ENCODE assay signal across 15 cellular contexts in the genomic region with DNA sequence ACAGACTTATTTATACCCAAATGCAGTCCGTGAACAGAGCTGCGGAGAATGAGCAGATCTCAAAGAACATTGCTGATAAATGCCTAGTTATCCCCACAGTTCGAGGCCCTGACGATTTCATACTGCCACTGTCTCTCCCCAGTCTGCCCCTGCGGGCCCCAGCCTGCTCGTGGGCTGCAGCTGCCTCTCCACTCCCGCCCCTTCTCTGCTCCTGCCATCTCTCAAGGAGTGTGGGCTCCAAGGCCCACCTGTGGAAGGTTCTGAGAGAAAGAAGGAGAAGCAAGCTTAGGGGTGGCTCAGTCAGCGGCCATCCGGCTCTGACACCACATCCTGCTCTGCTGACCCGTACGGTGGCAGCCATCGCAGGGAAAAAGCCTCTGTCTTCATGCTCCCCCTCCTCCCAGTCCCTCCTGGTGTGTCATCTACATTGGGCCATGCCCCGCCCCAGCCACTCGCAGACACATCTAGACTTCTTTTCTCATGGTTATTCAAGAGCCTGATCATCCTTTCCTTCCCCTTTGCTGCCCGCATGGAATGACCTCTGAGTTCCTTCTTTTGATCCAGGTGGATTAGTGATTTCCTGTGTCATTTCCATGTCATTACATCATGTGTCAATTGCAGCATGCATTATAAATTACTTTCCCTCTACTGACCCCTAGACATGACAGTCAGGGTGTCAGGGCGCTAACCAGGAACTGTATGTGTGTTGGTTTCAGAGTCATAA. TPM values are rescaled to one million over a fixed set of nuclear protein-coding genes. Genes with fewer than 3 reads are reported as not detected.
A peak's percentile ranks its signal among the peaks of the same experiment; 100 is the strongest.
DNase-seq lines count a peak whose midpoint lies in the region; ATAC-seq and TF ChIP-seq lines count a peak whose summit lies in the region.
"Had no signal": no experiment of that assay in that cellular context is flagged by ENCODE, and none has a peak within 500 bp of the region (broad histone marks: within the 10 kb centered on the region; RNA-seq: fewer than 3 reads in every experiment).

No MANE protein-coding gene starts in this region.

- H3K27ac ChIP-seq in mesodermal cell (ENCODE audit: low read depth, low read length, severe bottlenecking) (peak overlapping the region; percentile 89), spleen (peak overlapping the region in 2 of 8 donors; percentile 30 to 37), foreskin keratinocyte (no peak overlapping the region)
- H3K27ac ChIP-seq: colonic mucosa had no signal

- intact Hi-C loops in Caco-2 (cut with micrococcal nuclease; ENCODE audit: unreplicated experiment) (no loop called here), spleen (cut with DNase I; ENCODE audit: low total_unique reads) (no loop called here)

- no peaks in the 10 kb centered on the region for H3K9me3 Mint-ChIP-seq in Caco-2 (ENCODE audit: unreplicated experiment)
- H3K9me3 Mint-ChIP-seq in IgD-negative memory B cell: no peaks in the 10 kb centered on the region
- H3K9me3 Mint-ChIP-seq in brain: no peaks in the 10 kb centered on the region

- no peak for TF ChIP-seq POLR2A in spleen (IDR thresholded peaks at IDR 0.05)

- H3K27me3 Mint-ChIP-seq in Caco-2 (ENCODE audit: insufficient read depth, unreplicated experiment): no peaks in the 10 kb centered on the region
- H3K27me3 Mint-ChIP-seq in IgD-negative memory B cell: no peaks in the 10 kb centered on the region
- no peaks in the 10 kb centered on the region for H3K27me3 Mint-ChIP-seq in brain

- H3K27me3 ChIP-seq in Caco-2 (replicated peaks; ENCODE audit: control insufficient read depth, insufficient read depth, low read length) (no peaks in the 10 kb centered on the region), spleen (replicated peaks in 1 of 7) (no peaks in the 10 kb centered on the region), foreskin keratinocyte (no peaks in the 10 kb centered on the region)
- H3K27me3 ChIP-seq: colonic mucosa had no signal

- H3K4me3 ChIP-seq in Caco-2 (ENCODE audit: low read depth, low read length) (no peak overlapping the region), mesodermal cell (ENCODE audit: extremely low read depth, insufficient read depth, low read length, poor library complexity, severe bottlenecking) (no peak overlapping the region), spleen (no peak overlapping the region)
- H3K4me3 ChIP-seq: colonic mucosa had no signal

- peaks cover 18% of the 10 kb centered on the region for H3K36me3 Mint-ChIP-seq in Caco-2 (ENCODE audit: insufficient read depth, unreplicated experiment)
- peaks cover 8% of the 10 kb centered on the region for H3K36me3 Mint-ChIP-seq in IgD-negative memory B cell
- peaks cover 56% of the 10 kb centered on the region for H3K36me3 Mint-ChIP-seq in brain

- H3K4me3 Mint-ChIP-seq in Caco-2 (ENCODE audit: unreplicated experiment) (no peak overlapping the region), IgD-negative memory B cell (peak overlapping the region in 1 of 4 donors; percentile 50), brain (no peak overlapping the region)

- BruUV-seq in Caco-2 (replicated peaks; lab: Mats Ljungman, UMichigan): no TSS peak

- H3K9me3 ChIP-seq in Caco-2 (no peaks in the 10 kb centered on the region), mesodermal cell (ENCODE audit: control insufficient read depth, low read length) (no peaks in the 10 kb centered on the region), spleen (no peaks in the 10 kb centered on the region)
- H3K9me3 ChIP-seq: colonic mucosa had no signal

- peak overlapping the region; percentile 47 for H3K27ac Mint-ChIP-seq in Caco-2 (ENCODE audit: unreplicated experiment)
- peak overlapping the region; percentile 11 to 56 (median 47) for H3K27ac Mint-ChIP-seq in IgD-negative memory B cell
- H3K27ac Mint-ChIP-seq in brain: peak overlapping the region in 4 of 5 experiments; percentile 13 to 80 (median 50)

- POLR2A ChIA-PET in Caco-2 (lab: Charles Lee): no interaction called here

- 76 to 78% methylated on average over 13 to 14 of the region's 16 CpGs for WGBS in mesodermal cell (ENCODE audit: insufficient coverage in 2 of 2), 2 experiments
- 72 to 84% (median 76%) methylated on average over 16 of the region's 16 CpGs for WGBS in spleen, 5 donors

- no peak for ATAC-seq in foreskin keratinocyte
- ATAC-seq: Panc1 had no signal

- CTCF ChIA-PET in Caco-2 (lab: Charles Lee): interaction anchor here (0.5 kb wide), 1 partner anchor 863 kb away, joined by 3 read pairs; no protein-coding TSS in a partner anchor

- H3K36me3 ChIP-seq in Caco-2 (ENCODE audit: control insufficient read depth, insufficient read depth, low read length) (peaks cover 4% of the 10 kb centered on the region), mesodermal cell (ENCODE audit: control insufficient read depth, insufficient read depth, low read length) (peaks cover 84% of the 10 kb centered on the region), spleen (peaks cover 3 to 100% (median 82%) of the 10 kb centered on the region in 6 donors)

- H3K4me1 Mint-ChIP-seq in Caco-2 (ENCODE audit: low read depth, unreplicated experiment) (no peaks in the 10 kb centered on the region), IgD-negative memory B cell (peaks cover 19 to 23% (median 20%) of the 10 kb centered on the region in 3 donors), brain (no peaks in the 10 kb centered on the region)

- no peaks in the 10 kb centered on the region for H3K4me1 ChIP-seq in Caco-2
- peaks cover 30% of the 10 kb centered on the region for H3K4me1 ChIP-seq in mesodermal cell (ENCODE audit: control insufficient read depth, insufficient read depth, low read length, poor library complexity, severe bottlenecking)
- peaks cover 5 to 49% (median 17%) of the 10 kb centered on the region in 6 donors for H3K4me1 ChIP-seq in spleen
- no peaks in the 10 kb centered on the region for H3K4me1 ChIP-seq in foreskin keratinocyte
- H3K4me1 ChIP-seq: colonic mucosa had no signal

- DNase-seq in Caco-2 (no peak), spleen (no peak), foreskin keratinocyte (no peak), GM19240 (ENCODE audit: insufficient read length, low spot score) (no peak), amygdala (lab: John Stamatoyannopoulos, UW) (no peak)
- DNase-seq: activated T-cell treated with anti-CD3 and anti-CD28 coated beads, Interleukin-2, amount 50 U/mL, for 1 hour; amniotic stem cell; colonic mucosa; NCI-H1048; NCI-H345; SW 1271 had no signal

- TF ChIP-seq CTCF in Caco-2 (IDR thresholded peaks at IDR 0.05; ENCODE audit: insufficient read depth in 1 of 2, low read depth in 1 of 2, low read length in 1 of 2, severe bottlenecking in 1 of 2, unreplicated experiment in 1 of 2) (no peak), brain (conservative IDR thresholded peaks at IDR 0.05) (no peak), spleen (IDR thresholded peaks at IDR 0.05 in 8 of 11, conservative IDR thresholded peaks at IDR 0.05 in 3 of 11) (no peak), foreskin keratinocyte (conservative IDR thresholded peaks at IDR 0.05) (no peak)

RNA-seq across cellular contexts. Expression of gene EPS15L1, which starts 51.9 kb away (rescaled TPM):
- total RNA-seq in Caco-2 (2022) (45.0 and 52.5 TPM in 2 replicates), spleen (10 to 100 TPM; 28.3 to 81.7 (median 50.3) TPM), foreskin keratinocyte (19.5 and 19.7 TPM in 2 replicates)
- polyA plus RNA-seq in IgD-negative memory B cell (28.5 TPM), brain (ENCODE audit: insufficient read depth, low read depth, low replicate concordance) (34.6 TPM), spleen (10 to 100 TPM; 17.0 to 29.3 (median 20.0) TPM), foreskin keratinocyte (19.7 and 20.4 TPM in 2 replicates)
- polyA plus RNA-seq in mesodermal cell (2013, experiment 1 of 2): 30.7 TPM
- polyA plus RNA-seq in mesodermal cell (2013, experiment 2 of 2): 28.9 TPM
